9 cellular contexts compared by ENCODE assay signal in genomic region chr22:23533328-23533762, GRCh38. TPM values are rescaled to one million over a fixed set of nuclear protein-coding genes. Genes with fewer than 3 reads are reported as not detected.
DNase-seq lines count a peak whose midpoint lies in the region; ATAC-seq and TF ChIP-seq lines count a peak whose summit lies in the region.
"Had no signal": no experiment of that assay in that cellular context is flagged by ENCODE, and none has a peak within 500 bp of the region (broad histone marks: within the 10 kb centered on the region; RNA-seq: fewer than 3 reads in every experiment).

No MANE protein-coding gene starts in this region.

- ATAC-seq in upper lobe of left lung (ENCODE audit: low FRiP score in 2 of 2) (no peak), HG03135 (IDR thresholded peaks at IDR 0.05; ENCODE audit: unreplicated experiment) (no peak), HG03139 (IDR thresholded peaks at IDR 0.05; ENCODE audit: unreplicated experiment) (no peak), GM18498 (IDR thresholded peaks at IDR 0.05; ENCODE audit: unreplicated experiment) (no peak)

- H3K36me3 Mint-ChIP-seq in Calu3 (ENCODE audit: insufficient read depth, unreplicated experiment): no peaks in the 10 kb centered on the region

- H3K9me3 Mint-ChIP-seq in Calu3 (ENCODE audit: low read depth, unreplicated experiment): no peaks in the 10 kb centered on the region

- no peak for TF ChIP-seq EP300 in upper lobe of left lung (IDR thresholded peaks at IDR 0.05)

- H3K9me3 ChIP-seq in upper lobe of left lung: no peaks in the 10 kb centered on the region
- H3K9me3 ChIP-seq: thoracic aorta had no signal

- no TSS peak for BruUV-seq in Calu3 (replicated peaks; lab: Mats Ljungman, UMichigan)

- H3K27ac ChIP-seq in upper lobe of left lung: no peak overlapping the region
- H3K27ac ChIP-seq: thoracic aorta had no signal

- TF ChIP-seq POLR2A in upper lobe of left lung (IDR thresholded peaks at IDR 0.05): no peak

- intact Hi-C loops in Calu3 (cut with micrococcal nuclease; ENCODE audit: unreplicated experiment): no loop called here

- TF ChIP-seq CTCF in Calu3 (IDR thresholded peaks at IDR 0.05; ENCODE audit: unreplicated experiment): peak; percentile 13
- TF ChIP-seq CTCF in upper lobe of left lung (IDR thresholded peaks at IDR 0.05): peak in 5 of 6 experiments; percentile 14 to 56 (median 29)

- H3K36me3 ChIP-seq in upper lobe of left lung: no peaks in the 10 kb centered on the region
- H3K36me3 ChIP-seq: thoracic aorta had no signal

- WGBS in upper lobe of left lung, 2 donors: 34 to 46% methylated on average over 8 to 9 of the region's 9 CpGs

- no peak overlapping the region for H3K27ac Mint-ChIP-seq in Calu3 (ENCODE audit: unreplicated experiment)

- H3K27me3 ChIP-seq in upper lobe of left lung: no peaks in the 10 kb centered on the region

- H3K4me1 Mint-ChIP-seq in Calu3 (ENCODE audit: low read depth, unreplicated experiment): peaks cover 39% of the 10 kb centered on the region

- H3K4me1 ChIP-seq in upper lobe of left lung: peaks cover 26 to 35% (median 33%) of the 10 kb centered on the region in 4 donors

- CTCF ChIA-PET in Calu3 (lab: Charles Lee): no interaction called here

- DNase-seq in Calu3 (peak; percentile 37), M059J (ENCODE audit: low read depth) (peak; percentile 24), left kidney (ENCODE audit: low read depth, low spot score) (peak; percentile 95), upper lobe of left lung (no peak)
- DNase-seq in activated T-cell treated with anti-CD3 and anti-CD28 coated beads, Interleukin-2, amount 50 U/mL, for 48 hours: peak; percentile 54 to 63

- no peak overlapping the region for H3K4me3 ChIP-seq in upper lobe of left lung
- H3K4me3 ChIP-seq: thoracic aorta had no signal

- H3K4me3 Mint-ChIP-seq in Calu3 (ENCODE audit: low read depth, unreplicated experiment): no peak overlapping the region

- H3K27me3 Mint-ChIP-seq in Calu3 (ENCODE audit: unreplicated experiment): peaks cover 15% of the 10 kb centered on the region

RNA-seq across cellular contexts. Expression of gene IGLL1, which starts 46.7 kb away (rescaled TPM):
- total RNA-seq in Calu3 (2022) (not detected in 2 replicates), upper lobe of left lung (not detected)
- total RNA-seq in M059J (2014; rRNA removed; shearing (Covaris generic)): not detected in 2 replicates
- total RNA-seq: thoracic aorta had no signal

Comparison
In these comparisons a context has a peak if more than half of its experiments do, and no peak if none do; other contexts are left out.
1. DNase-seq: peak in Calu3 (single experiment), M059J (single experiment), activated T-cell treated with anti-CD3 and anti-CD28 coated beads, Interleukin-2, amount 50 U/mL, for 48 hours (2 of 2) and left kidney (single experiment); none in upper lobe of left lung (0 of 2).